8 cellular contexts compared by ENCODE assay signal in the genomic region with DNA sequence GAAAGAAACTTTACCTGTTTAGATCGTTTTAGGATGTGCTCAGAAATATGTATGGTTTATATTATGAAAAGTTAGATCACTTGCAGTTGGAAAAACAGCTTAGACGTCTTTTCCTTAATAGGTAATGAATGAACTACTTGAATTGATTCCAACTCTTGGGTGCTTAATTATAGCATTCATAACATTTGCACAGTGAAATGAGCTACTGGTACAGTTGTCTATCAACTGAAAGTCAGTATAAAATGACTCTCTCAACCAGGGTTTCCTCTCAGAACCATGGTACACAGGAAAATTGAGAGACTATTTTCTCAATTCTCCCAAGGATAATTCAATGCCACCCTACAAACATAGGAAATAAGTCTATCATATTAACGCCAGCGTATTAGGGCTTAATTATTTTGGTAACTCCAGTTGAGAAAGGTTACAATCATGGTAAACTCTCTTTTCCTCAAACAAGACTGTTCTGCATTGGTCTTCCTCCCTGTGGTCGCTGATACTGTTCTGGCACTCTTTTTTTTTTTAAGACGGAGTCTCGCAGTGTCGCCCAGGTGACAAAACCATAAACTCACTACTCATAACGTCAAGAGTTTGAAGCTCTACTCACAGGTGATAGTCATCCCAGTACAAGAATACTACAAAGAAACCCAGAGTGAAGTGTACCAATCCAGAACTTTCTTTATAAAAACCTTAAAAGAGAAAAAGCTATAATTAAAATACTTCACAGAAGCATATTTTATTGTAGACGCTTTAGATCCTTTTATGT. TPM values are rescaled to one million over a fixed set of nuclear protein-coding genes. Genes with fewer than 3 reads are reported as not detected.
DNase-seq lines count a peak whose midpoint lies in the region; ATAC-seq and TF ChIP-seq lines count a peak whose summit lies in the region.

No MANE protein-coding gene starts in this region.

- H3K9me3 ChIP-seq in duodenal mucosa (ENCODE audit: control insufficient read depth in 1 of 2, low read length in 2 of 2) = no peaks in the 10 kb centered on the region
- H3K9me3 ChIP-seq in right cardiac atrium (ENCODE audit: control insufficient read depth, low read length) = no peaks in the 10 kb centered on the region

- H3K36me3 Mint-ChIP-seq in activated T-cell treated with anti-CD3 and anti-CD28 coated beads, Interleukin-2, amount 50 U/mL, for 4 hours (ENCODE audit: insufficient read depth) = no peaks in the 10 kb centered on the region

- peak overlapping the region in 1 of 2 donors; percentile 5 for H3K27ac Mint-ChIP-seq in stimulated activated naive CD8-positive, alpha-beta T cell treated with anti-CD3 and anti-CD28 coated beads, Interleukin-15, amount 100 ng/mL, for 72 hours

- H3K4me3 ChIP-seq in duodenal mucosa (ENCODE audit: low read depth in 1 of 2, low read length in 2 of 2) (peak overlapping the region; percentile 42 to 92), right cardiac atrium (ENCODE audit: low read length) (no peak overlapping the region)

- H3K27ac ChIP-seq in duodenal mucosa (ENCODE audit: low read depth, low read length) = no peak overlapping the region
- no peak overlapping the region for H3K27ac ChIP-seq in right cardiac atrium (ENCODE audit: low read length)

- H3K27me3 Mint-ChIP-seq in activated T-cell treated with anti-CD3 and anti-CD28 coated beads, Interleukin-2, amount 50 U/mL, for 4 hours (ENCODE audit: low read depth) = no peaks in the 10 kb centered on the region
- H3K27me3 Mint-ChIP-seq in stimulated activated naive CD8-positive, alpha-beta T cell treated with anti-CD3 and anti-CD28 coated beads, Interleukin-15, amount 100 ng/mL, for 72 hours = peaks cover 27% of the 10 kb centered on the region

- H3K27me3 ChIP-seq in duodenal mucosa (ENCODE audit: control insufficient read depth in 1 of 2, insufficient read depth in 2 of 2, low read length in 2 of 2) (no peaks in the 10 kb centered on the region), right cardiac atrium (ENCODE audit: control insufficient read depth, insufficient read depth) (no peaks in the 10 kb centered on the region)

- CTCF ChIA-PET in HEK293T (lab: Yijun Ruan, JAX) = interaction anchor here (1.5 to 1.8 kb wide), 2 partner anchors 10 to 25 kb away, joined by 5 to 7 read pairs; a partner anchor contains a TSS

- peak overlapping the region in 1 of 2 donors; percentile 76 for H3K9ac ChIP-seq in duodenal mucosa (ENCODE audit: low read depth in 1 of 2, low read length in 2 of 2)

- peak overlapping the region; percentile 19 for H3K4me3 Mint-ChIP-seq in activated T-cell treated with anti-CD3 and anti-CD28 coated beads, Interleukin-2, amount 50 U/mL, for 4 hours
- H3K4me3 Mint-ChIP-seq in stimulated activated naive CD8-positive, alpha-beta T cell treated with anti-CD3 and anti-CD28 coated beads, Interleukin-15, amount 100 ng/mL, for 72 hours = peak overlapping the region; percentile 92 to 97

- peak in 1 of 2 donors; percentile 26 for ATAC-seq in activated T-cell treated with anti-CD3 and anti-CD28 coated beads, Interleukin-2, amount 50 U/mL, for 4 hours
- peak; percentile 68 for ATAC-seq in stimulated activated naive CD8-positive, alpha-beta T cell treated with anti-CD3 and anti-CD28 coated beads, Interleukin-15, amount 100 ng/mL, for 72 hours
- ATAC-seq in right cardiac atrium (no peak), GM21723 (IDR thresholded peaks at IDR 0.05; ENCODE audit: unreplicated experiment) (no peak)

- DNase-seq in activated T-cell treated with anti-CD3 and anti-CD28 coated beads, Interleukin-2, amount 50 U/mL, for 4 hours = no peak
- DNase-seq in activated T-cell treated with anti-CD3 and anti-CD28 coated beads, Interleukin-2, amount 50 U/mL, for 48 hours = no peak
- DNase-seq in HEK293T (ENCODE audit: extremely low spot score) = no peak
- peak; percentile 13 for DNase-seq in NCI-H2081 treated with DMSO at 0.1 percent for 48 hours (lab: John Stamatoyannopoulos, UW)
- peak; percentile 7 to 41 for DNase-seq in stimulated activated naive CD8-positive, alpha-beta T cell treated with anti-CD3 and anti-CD28 coated beads, Interleukin-15, amount 100 ng/mL, for 72 hours
- DNase-seq in right cardiac atrium = no peak

- H3K4me1 ChIP-seq in duodenal mucosa (ENCODE audit: control insufficient read depth in 1 of 2, insufficient read depth in 2 of 2, low read length in 2 of 2) (peaks cover 8 to 26% of the 10 kb centered on the region in 2 donors), right cardiac atrium (ENCODE audit: control insufficient read depth, insufficient read depth, low read length) (no peaks in the 10 kb centered on the region)

- POLR2A ChIA-PET in HEK293T (lab: Yijun Ruan, JAX) = interaction anchor here (5.5 kb wide), 1 partner anchor 24 kb away, joined by 33 read pairs; a partner anchor contains a TSS

- WGBS in right cardiac atrium = 41% methylated on average over 10 of the region's 10 CpGs

- no peaks in the 10 kb centered on the region for H3K9me3 Mint-ChIP-seq in activated T-cell treated with anti-CD3 and anti-CD28 coated beads, Interleukin-2, amount 50 U/mL, for 4 hours
- peaks cover 0 to 7% of the 10 kb centered on the region in 2 donors for H3K9me3 Mint-ChIP-seq in stimulated activated naive CD8-positive, alpha-beta T cell treated with anti-CD3 and anti-CD28 coated beads, Interleukin-15, amount 100 ng/mL, for 72 hours

- H3K36me3 ChIP-seq in duodenal mucosa (ENCODE audit: control insufficient read depth in 1 of 2, insufficient read depth in 2 of 2, low read length in 2 of 2) = no peaks in the 10 kb centered on the region

- H3K4me1 Mint-ChIP-seq in activated T-cell treated with anti-CD3 and anti-CD28 coated beads, Interleukin-2, amount 50 U/mL, for 4 hours (ENCODE audit: low read depth) = peaks cover 22% of the 10 kb centered on the region
- peaks cover 20% of the 10 kb centered on the region for H3K4me1 Mint-ChIP-seq in stimulated activated naive CD8-positive, alpha-beta T cell treated with anti-CD3 and anti-CD28 coated beads, Interleukin-15, amount 100 ng/mL, for 72 hours

- intact Hi-C loops in right cardiac atrium (cut with DNase I) = no loop called here

TF ChIP-seq in HEK293T, 16 proteins besides CTCF, POLR2A, EP300 and RAD21:
- TF ChIP-seq FOXM1 (IDR thresholded peaks at IDR 0.05; ENCODE audit: borderline replicate concordance) = no peak
- TF ChIP-seq L3MBTL2 (conservative IDR thresholded peaks at IDR 0.05) = no peak
- TF ChIP-seq ARNT (IDR thresholded peaks at IDR 0.05) = no peak
- TF ChIP-seq ZNF384 (IDR thresholded peaks at IDR 0.05) = peak; percentile 67

RNA-seq across cellular contexts. Expression of gene ANLN, which starts 2.0 kb away (rescaled TPM):
- total RNA-seq in activated T-cell treated with anti-CD3 and anti-CD28 coated beads, Interleukin-2, amount 50 U/mL, for 4 hours = 1 to 10 TPM; 1.8 to 4.1 (median 2.4) TPM
- 1 to 10 TPM; 1.4 to 4.1 (median 3.5) TPM for total RNA-seq in right cardiac atrium
- 0.77 TPM for polyA plus RNA-seq in right cardiac atrium

Comparison
In these comparisons a context has a peak if more than half of its experiments do, and no peak if none do; other contexts are left out.
1. DNase-seq: peak in NCI-H2081 treated with DMSO at 0.1 percent for 48 hours (single experiment) and stimulated activated naive CD8-positive, alpha-beta T cell treated with anti-CD3 and anti-CD28 coated beads, Interleukin-15, amount 100 ng/mL, for 72 hours (2 of 2); none in activated T-cell treated with anti-CD3 and anti-CD28 coated beads, Interleukin-2, amount 50 U/mL, for 4 hours (single experiment), activated T-cell treated with anti-CD3 and anti-CD28 coated beads, Interleukin-2, amount 50 U/mL, for 48 hours (0 of 2), HEK293T (single experiment) and right cardiac atrium (0 of 3).